Comparison of ENCODE assay signal across 8 cellular contexts in genomic region chr7:100835903-100836811, GRCh38. TPM values are rescaled to one million over a fixed set of nuclear protein-coding genes. Genes with fewer than 3 reads are reported as not detected.
DNase-seq lines count a peak whose midpoint lies in the region; ATAC-seq and TF ChIP-seq lines count a peak whose summit lies in the region.

No MANE protein-coding gene starts in this region.

- ATAC-seq in GM21825 (IDR thresholded peaks at IDR 0.05; ENCODE audit: unreplicated experiment): no peak

- peaks cover 23% of the 10 kb centered on the region for H3K4me1 Mint-ChIP-seq in endodermal cell

- H3K36me3 ChIP-seq in ACC112 (ENCODE audit: insufficient read depth, low read length) (no peaks in the 10 kb centered on the region), endodermal cell (ENCODE audit: control insufficient read depth, insufficient read depth, low read length) (no peaks in the 10 kb centered on the region), mucosa of rectum (ENCODE audit: control insufficient read depth in 2 of 2, insufficient read depth in 2 of 2, low read length in 2 of 2) (no peaks in the 10 kb centered on the region)

- H3K4me1 ChIP-seq in ACC112 (ENCODE audit: control insufficient read depth, insufficient read depth, low read length, unreplicated experiment) (no peaks in the 10 kb centered on the region), endodermal cell (ENCODE audit: control insufficient read depth, insufficient read depth, low read length) (peaks cover 5% of the 10 kb centered on the region), mucosa of rectum (ENCODE audit: control insufficient read depth in 2 of 2, insufficient read depth in 2 of 2, low read length in 2 of 2) (peaks cover 12 to 16% of the 10 kb centered on the region in 2 donors)

- no peak overlapping the region for H3K27ac ChIP-seq in ACC112 (ENCODE audit: low read depth, low read length)
- peak overlapping the region; percentile 87 for H3K27ac ChIP-seq in endodermal cell (ENCODE audit: low read depth, low read length)
- peak overlapping the region; percentile 89 for H3K27ac ChIP-seq in mucosa of rectum (ENCODE audit: low read depth in 2 of 2, low read length in 2 of 2)

- H3K27me3 ChIP-seq in ACC112 (ENCODE audit: insufficient read depth, low read length) (no peaks in the 10 kb centered on the region), endodermal cell (ENCODE audit: control insufficient read depth, insufficient read depth, low read length, poor library complexity, severe bottlenecking) (no peaks in the 10 kb centered on the region), mucosa of rectum (ENCODE audit: control insufficient read depth in 2 of 2, insufficient read depth in 2 of 2, low read length in 2 of 2) (no peaks in the 10 kb centered on the region)

- peak overlapping the region; percentile 44 for H2AFZ ChIP-seq in ACC112 (ENCODE audit: low read length, unreplicated experiment)

- peak overlapping the region; percentile 99 for H3K27ac Mint-ChIP-seq in endodermal cell

- DNase-seq in NCI-H146 treated with DMSO at 0.1 percent for 48 hours (lab: John Stamatoyannopoulos, UW; ENCODE audit: unreplicated experiment): peak; percentile 65
- DNase-seq in endodermal cell: peak; percentile 96
- DNase-seq in ACHN: no peak
- no peak for DNase-seq in ureter (ENCODE audit: low spot score)
- DNase-seq in activated CD4-positive, alpha-beta T cell treated with anti-CD3 and anti-CD28 coated beads, Interleukin-2, amount 50 U/mL, for 48 hours: no peak

- H3K36me3 Mint-ChIP-seq in endodermal cell (ENCODE audit: low read depth): peaks cover 11% of the 10 kb centered on the region

- H3K27me3 Mint-ChIP-seq in endodermal cell (ENCODE audit: insufficient read depth): no peaks in the 10 kb centered on the region

- peak overlapping the region; percentile 64 for H3K4me3 Mint-ChIP-seq in endodermal cell

- H3K79me2 ChIP-seq in ACC112 (ENCODE audit: control insufficient read depth, insufficient read depth, low read length, unreplicated experiment): no peaks in the 10 kb centered on the region

- WGBS in endodermal cell (ENCODE audit: insufficient coverage in 1 of 2, insufficient read length in 1 of 2), 2 experiments: 13 to 15% methylated on average over 6 to 17 of the region's 17 CpGs

- H3K4me3 ChIP-seq in ACC112 (ENCODE audit: low read depth, low read length) (no peak overlapping the region), endodermal cell (ENCODE audit: low read length) (peak overlapping the region; percentile 77), mucosa of rectum (ENCODE audit: low read length in 2 of 2) (peak overlapping the region in 1 of 2 donors; percentile 22)

- peak overlapping the region; percentile 77 for H3K9ac ChIP-seq in endodermal cell (ENCODE audit: extremely low read depth, low read length, poor library complexity, severe bottlenecking)
- peak overlapping the region; percentile 56 to 74 for H3K9ac ChIP-seq in mucosa of rectum (ENCODE audit: low read depth in 1 of 2, low read length in 2 of 2)

- in situ Hi-C loops in ACHN (cut with HindIII; ENCODE audit: low pct_ligation_motif_present, low pct_unique_long_range_greater_than_20kb, low sequenced_read_pairs): loop anchor here (25.0 kb wide), 1 partner anchor 124 kb away; the partner anchor contains the start of genes EPO and POP7

- H3K9me3 Mint-ChIP-seq in endodermal cell: peaks cover 9% of the 10 kb centered on the region

- no peak for TF ChIP-seq CTCF in endodermal cell (conservative IDR thresholded peaks at IDR 0.05)

- H3K9me3 ChIP-seq in endodermal cell (ENCODE audit: control insufficient read depth, low read length) (no peaks in the 10 kb centered on the region), mucosa of rectum (ENCODE audit: control insufficient read depth in 2 of 2, low read length in 2 of 2) (no peaks in the 10 kb centered on the region)

RNA-seq across cellular contexts. Expression of gene EPHB4, which starts 8.8 kb away (rescaled TPM):
- 100 to 1,000 TPM; 106 to 117 TPM for total RNA-seq in endodermal cell
- polyA plus RNA-seq in endodermal cell (2013, experiment 1 of 2): 49.4 TPM
- 46.5 TPM for polyA plus RNA-seq in endodermal cell (2013, experiment 2 of 2)
- total RNA-seq in ureter: 58.4 TPM

RNA-seq across cellular contexts. Expression of gene SLC12A9, which starts 16.4 kb away (rescaled TPM):
- total RNA-seq in endodermal cell: 10 to 100 TPM; 22.5 to 35.1 TPM
- polyA plus RNA-seq in endodermal cell (2013, experiment 1 of 2): 17.0 TPM
- 16.7 TPM for polyA plus RNA-seq in endodermal cell (2013, experiment 2 of 2)
- total RNA-seq in ureter: 41.9 TPM

RNA-seq across cellular contexts. Expression of gene TRIP6, which starts 31.0 kb away (rescaled TPM):
- total RNA-seq in endodermal cell (100 to 1,000 TPM; 107 to 114 TPM), ureter (120 TPM)
- 56.2 TPM for polyA plus RNA-seq in endodermal cell (2013, experiment 1 of 2)
- polyA plus RNA-seq in endodermal cell (2013, experiment 2 of 2): 56.4 TPM

RNA-seq across cellular contexts. Expression of gene SRRT, which starts 38.7 kb away (rescaled TPM):
- 100 to 1,000 TPM; 186 to 236 TPM for total RNA-seq in endodermal cell
- polyA plus RNA-seq in endodermal cell (2013, experiment 1 of 2): 161 TPM
- polyA plus RNA-seq in endodermal cell (2013, experiment 2 of 2): 142 TPM
- total RNA-seq in ureter: 133 TPM

RNA-seq across cellular contexts. Expression of gene UFSP1, which starts 53.4 kb away (rescaled TPM):
- total RNA-seq in endodermal cell (1 to 10 TPM; 3.7 to 4.0 TPM), ureter (4.6 TPM)
- polyA plus RNA-seq in endodermal cell (2013, experiment 1 of 2): 1.4 TPM
- polyA plus RNA-seq in endodermal cell (2013, experiment 2 of 2): 2.2 TPM

Comparison
In these comparisons a context has a peak if more than half of its experiments do, and no peak if none do; other contexts are left out.
1. DNase-seq: peak in NCI-H146 treated with DMSO at 0.1 percent for 48 hours (single experiment) and endodermal cell (single experiment); none in ACHN (single experiment), ureter (single experiment) and activated CD4-positive, alpha-beta T cell treated with anti-CD3 and anti-CD28 coated beads, Interleukin-2, amount 50 U/mL, for 48 hours (0 of 2).